ENCODE assay signal across 16 cellular contexts in genomic region chr4:185227713-185228278, GRCh38. TPM values are rescaled to one million over a fixed set of nuclear protein-coding genes. Genes with fewer than 3 reads are reported as not detected.
DNase-seq lines count a peak whose midpoint lies in the region; ATAC-seq and TF ChIP-seq lines count a peak whose summit lies in the region.
"Had no signal": no experiment of that assay in that cellular context is flagged by ENCODE, and none has a peak within 500 bp of the region (broad histone marks: within the 10 kb centered on the region; RNA-seq: fewer than 3 reads in every experiment).

No MANE protein-coding gene starts in this region.

- WGBS in H9 (ENCODE audit: extremely low coverage, insufficient read length, low lambda C conversion rate) = no CpG with 5 or more reads among the region's 9 CpGs
- WGBS in esophagus muscularis mucosa = 89% methylated on average over 9 of the region's 9 CpGs

- H3K56ac ChIP-seq in H9 (ENCODE audit: insufficient read length, low read depth, low read length) = no peak overlapping the region

- H2AK5ac ChIP-seq in H9 (ENCODE audit: insufficient read length, low read length) = no peak overlapping the region

- H3K36me3 Mint-ChIP-seq in H9 (ENCODE audit: insufficient read depth in 1 of 3, low read depth in 3 of 3) (no peaks in the 10 kb centered on the region; a peak in 1 of 7 replicates), immature natural killer cell (no peaks in the 10 kb centered on the region)
- H3K36me3 Mint-ChIP-seq: CD8-positive, alpha-beta memory T cell had no signal

- H3K79me2 ChIP-seq in H9 (ENCODE audit: insufficient read depth, low read length) = peaks cover 4% of the 10 kb centered on the region; the same call in 1 of the 2 replicates

- no peaks in the 10 kb centered on the region for H4K20me1 ChIP-seq in H9 (ENCODE audit: control insufficient read depth, insufficient read depth, insufficient read length)

- H3K9me3 ChIP-seq in H9 (ENCODE audit: control insufficient read depth, low read depth, low read length) (no peaks in the 10 kb centered on the region), esophagus muscularis mucosa (no peaks in the 10 kb centered on the region)

- no peak overlapping the region for H2BK5ac ChIP-seq in H9 (ENCODE audit: insufficient read length, low read length)

- H3K27me3 ChIP-seq in H9 (ENCODE audit: insufficient read depth, low read length) (no peaks in the 10 kb centered on the region), esophagus muscularis mucosa (no peaks in the 10 kb centered on the region)

- intact Hi-C loops in esophagus muscularis mucosa (cut with DNase I) (no loop called here), sciatic nerve (cut with DNase I) (no loop called here)

- H3K4ac ChIP-seq in H9 (ENCODE audit: low read depth, low read length) = 0 out of 2 replicates have a peak overlapping the region, but pooled peaks have one; percentile 39

- no peak overlapping the region for H3K4me3 ChIP-seq in esophagus muscularis mucosa
- H3K4me3 ChIP-seq: SK-N-MC had no signal

- no peak overlapping the region for H2AFZ ChIP-seq in H9 (ENCODE audit: low read length)

- H3K27me3 Mint-ChIP-seq in H9 (ENCODE audit: low read depth) (no peaks in the 10 kb centered on the region), immature natural killer cell (ENCODE audit: low read depth in 3 of 3) (peaks cover 0 to 3% (median 2%) of the 10 kb centered on the region in 3 donors)

- H2BK20ac ChIP-seq in H9 (ENCODE audit: low read depth, low read length, poor library complexity, severe bottlenecking) = no peak overlapping the region

- H3K27ac Mint-ChIP-seq in H9 (no peak overlapping the region), immature natural killer cell (no peak overlapping the region)
- H3K27ac Mint-ChIP-seq: CD8-positive, alpha-beta memory T cell; HFFc6 had no signal

- H3K79me1 ChIP-seq in H9 (ENCODE audit: insufficient read depth, low read depth, low read length, poor library complexity, severe bottlenecking) = peaks cover 17% of the 10 kb centered on the region

- H4K91ac ChIP-seq in H9 (ENCODE audit: insufficient read length, low read depth, low read length) = no peak overlapping the region

- H2BK120ac ChIP-seq in H9 (ENCODE audit: low read depth, low read length, poor library complexity, severe bottlenecking) = no peak overlapping the region

- TF ChIP-seq CTCF in H9 (conservative IDR thresholded peaks at IDR 0.05) = no peak
- no peak for TF ChIP-seq CTCF in esophagus muscularis mucosa (IDR thresholded peaks at IDR 0.05)

- no peaks in the 10 kb centered on the region for H3K36me3 ChIP-seq in esophagus muscularis mucosa

- H3K9me3 Mint-ChIP-seq in H9 (no peaks in the 10 kb centered on the region; a peak in 1 of 5 replicates), immature natural killer cell (no peaks in the 10 kb centered on the region)
- H3K9me3 Mint-ChIP-seq: CD8-positive, alpha-beta memory T cell; HFFc6 had no signal

- no peak overlapping the region for H3K4me2 ChIP-seq in H9 (ENCODE audit: insufficient read depth, insufficient read length, low read length)
- H3K4me2 ChIP-seq: KMS-11 had no signal

- peak; percentile 62 for ATAC-seq in sciatic nerve
- no peak for ATAC-seq in GM18858 (IDR thresholded peaks at IDR 0.05; ENCODE audit: unreplicated experiment)
- ATAC-seq: Panc1 had no signal

- H3K4me1 ChIP-seq in H9 (ENCODE audit: insufficient read depth, low read length) (no peaks in the 10 kb centered on the region; the same call in 1 of the 2 replicates), esophagus muscularis mucosa (peaks cover 9 to 33% (median 22%) of the 10 kb centered on the region in 4 donors)

- H3K23ac ChIP-seq in H9 (ENCODE audit: insufficient read length, low read depth, low read length) = no peak overlapping the region

- TF ChIP-seq EP300 in esophagus muscularis mucosa (IDR thresholded peaks at IDR 0.05) = no peak

- H2BK12ac ChIP-seq in H9 (ENCODE audit: insufficient read length, low read depth, low read length) = no peak overlapping the region

- TF ChIP-seq POLR2A in esophagus muscularis mucosa (IDR thresholded peaks at IDR 0.05; ENCODE audit: low read depth) = no peak

- H3T11ph ChIP-seq in H9 (ENCODE audit: low read length) = no peak overlapping the region

- H2BK15ac ChIP-seq in H9 (ENCODE audit: low read depth, low read length) = peak overlapping the region; percentile 17; the same call in 1 of the 2 replicates

- H3K27ac ChIP-seq in H9 (ENCODE audit: insufficient read length, low read depth, low read length) = no peak overlapping the region
- peak overlapping the region; percentile 52 to 73 (median 64) for H3K27ac ChIP-seq in esophagus muscularis mucosa (replicated peaks in 1 of 4)
- H3K27ac ChIP-seq: KMS-11, SK-N-MC had no signal

- H3K4me3 Mint-ChIP-seq in H9 (no peak overlapping the region), immature natural killer cell (no peak overlapping the region)
- H3K4me3 Mint-ChIP-seq: CD8-positive, alpha-beta memory T cell; HFFc6 had no signal

- H3K9ac ChIP-seq in H9 (ENCODE audit: extremely low read depth, insufficient read length, low read length) = no peak overlapping the region
- H3K9ac ChIP-seq: KMS-11 had no signal

- H3K23me2 ChIP-seq in H9 (ENCODE audit: insufficient read length, low read depth, low read length, poor library complexity, severe bottlenecking) = peaks cover 4% of the 10 kb centered on the region

- H3K4me1 Mint-ChIP-seq in H9 (no peaks in the 10 kb centered on the region; a peak in 1 of 4 replicates), immature natural killer cell (peaks cover 4 to 7% of the 10 kb centered on the region in 2 donors)

- peak overlapping the region; percentile 47 for H3K18ac ChIP-seq in H9 (ENCODE audit: insufficient read length, low read depth, low read length)

- DNase-seq in H9 (no peak), NCI-H446 treated with DMSO at 0.1 percent for 48 hours (lab: John Stamatoyannopoulos, UW) (peak; percentile 9), esophagus muscularis mucosa (ENCODE audit: extremely low spot score) (no peak), sciatic nerve (ENCODE audit: low spot score) (no peak), immature natural killer cell (no peak), NCI-H526 (lab: John Stamatoyannopoulos, UW) (no peak)
- DNase-seq: CD8-positive, alpha-beta memory T cell; DMS53; EL; HFFc6; NCI-H1436; NCI-H1930 had no signal

- peak overlapping the region; percentile 72 for H4K5ac ChIP-seq in H9 (ENCODE audit: insufficient read length, low read depth, low read length)

- H4K8ac ChIP-seq in H9 (replicated peaks; ENCODE audit: insufficient read length, low read depth, low read length) = no peak overlapping the region

- H3K14ac ChIP-seq in H9 (ENCODE audit: insufficient read depth, low read length) = no peak overlapping the region; the same call in 1 of the 2 replicates

RNA-seq across cellular contexts. Expression of gene SNX25, which starts 18.4 kb away (rescaled TPM):
- total RNA-seq in H9 (2021) (24.4 and 28.2 TPM in 2 replicates), esophagus muscularis mucosa (10 to 100 TPM; 19.9 to 23.8 (median 21.5) TPM), sciatic nerve (33.6 TPM)
- polyA plus RNA-seq in immature natural killer cell = 1 to 10 TPM; 1.9 to 5.2 (median 3.3) TPM

RNA-seq across cellular contexts. Expression of gene CFAP97, which starts 24.0 kb away (rescaled TPM):
- total RNA-seq in H9 (2021) (36.1 and 39.3 TPM in 2 replicates), esophagus muscularis mucosa (10 to 100 TPM; 30.2 to 36.8 (median 35.1) TPM), sciatic nerve (44.8 TPM)
- 10 to 100 TPM; 65.3 to 95.5 (median 78.9) TPM for polyA plus RNA-seq in immature natural killer cell
